Comparison of ENCODE assay signal across 9 cellular contexts in the genomic region with DNA sequence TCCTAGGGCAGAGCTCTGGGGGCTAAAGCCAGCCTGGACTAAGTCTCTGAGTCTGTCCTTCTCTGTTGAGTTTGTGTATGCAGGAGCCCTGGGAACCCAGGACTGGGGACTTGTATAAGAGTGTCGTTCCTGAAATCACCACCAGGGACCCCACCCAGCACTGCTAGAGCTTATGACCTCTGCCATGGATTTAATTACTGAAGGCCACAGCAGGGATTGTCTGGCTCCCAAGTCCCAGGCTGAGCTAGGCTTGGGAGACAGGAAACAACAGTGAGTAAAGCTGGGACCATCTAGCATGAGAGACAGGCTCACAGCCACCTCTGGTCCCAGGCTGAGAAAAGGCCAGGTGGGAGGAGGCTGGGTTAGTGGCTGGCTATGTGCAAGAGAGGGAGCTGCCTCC. TPM values are rescaled to one million over a fixed set of nuclear protein-coding genes. Genes with fewer than 3 reads are reported as not detected.
DNase-seq lines count a peak whose midpoint lies in the region; ATAC-seq and TF ChIP-seq lines count a peak whose summit lies in the region.
"Had no signal": no experiment of that assay in that cellular context is flagged by ENCODE, and none has a peak within 500 bp of the region (broad histone marks: within the 10 kb centered on the region; RNA-seq: fewer than 3 reads in every experiment).

No MANE protein-coding gene starts in this region.

- H3K9me3 ChIP-seq in OCI-LY1 (ENCODE audit: low read length) = no peaks in the 10 kb centered on the region
- H3K9me3 ChIP-seq in cardiac muscle cell (ENCODE audit: low read depth) = no peaks in the 10 kb centered on the region

- no peak overlapping the region for H3K27ac ChIP-seq in OCI-LY1 (ENCODE audit: low read depth, low read length, poor library complexity, severe bottlenecking)
- no peak overlapping the region for H3K27ac ChIP-seq in cardiac muscle cell
- H3K27ac ChIP-seq: SK-N-MC had no signal

- peak; percentile 50; the same call in 1 of the 2 replicates for TF ChIP-seq CTCF in OCI-LY1 (IDR thresholded peaks at IDR 0.05; ENCODE audit: low read length)
- TF ChIP-seq CTCF in cardiac muscle cell (IDR thresholded peaks at IDR 0.05; ENCODE audit: low read depth, low read length) = peak; percentile 56
- TF ChIP-seq CTCF in progenitor cell of endocrine pancreas (IDR thresholded peaks at IDR 0.05; ENCODE audit: unreplicated experiment) = peak; percentile 62

- peaks cover 17% of the 10 kb centered on the region for H3K4me1 Mint-ChIP-seq in progenitor cell of endocrine pancreas (ENCODE audit: low read depth)

- no peaks in the 10 kb centered on the region for H3F3A ChIP-seq in OCI-LY1 (ENCODE audit: insufficient read depth, low read length)

- no peaks in the 10 kb centered on the region for H4K20me1 ChIP-seq in OCI-LY1 (ENCODE audit: insufficient read depth, low read length)

- H3K36me3 ChIP-seq in H7 (replicated peaks; ENCODE audit: control insufficient read depth, insufficient read depth, low read length) = no peaks in the 10 kb centered on the region
- no peaks in the 10 kb centered on the region for H3K36me3 ChIP-seq in OCI-LY1 (ENCODE audit: insufficient read depth, low read length)
- H3K36me3 ChIP-seq in cardiac muscle cell = no peaks in the 10 kb centered on the region

- H3K4me3 ChIP-seq in H7 (ENCODE audit: insufficient read depth, low read depth, low read length) (no peak overlapping the region), OCI-LY1 (ENCODE audit: low read depth, low read length, poor library complexity, severe bottlenecking) (no peak overlapping the region), cardiac muscle cell (no peak overlapping the region)
- H3K4me3 ChIP-seq: SK-N-MC had no signal

- H3K4me1 ChIP-seq in OCI-LY1 (ENCODE audit: insufficient read depth, low read length, severe bottlenecking) = no peaks in the 10 kb centered on the region
- peaks cover 27% of the 10 kb centered on the region for H3K4me1 ChIP-seq in cardiac muscle cell (ENCODE audit: low read depth)

- peaks cover 20% of the 10 kb centered on the region for H3K27me3 Mint-ChIP-seq in progenitor cell of endocrine pancreas

- peak overlapping the region; percentile 47 for H3K27ac Mint-ChIP-seq in progenitor cell of endocrine pancreas

- ATAC-seq in HG02571 (IDR thresholded peaks at IDR 0.05; ENCODE audit: unreplicated experiment) (no peak), HG02970 (IDR thresholded peaks at IDR 0.05; ENCODE audit: low FRiP score, unreplicated experiment) (no peak)

- H3K9ac ChIP-seq in OCI-LY1 (ENCODE audit: low read length) = no peak overlapping the region

- peaks cover 29% of the 10 kb centered on the region for H3K27me3 ChIP-seq in H7 (ENCODE audit: control insufficient read depth, insufficient read depth, low read length)
- no peaks in the 10 kb centered on the region for H3K27me3 ChIP-seq in OCI-LY1 (ENCODE audit: insufficient read depth, low read length)
- H3K27me3 ChIP-seq in cardiac muscle cell = no peaks in the 10 kb centered on the region

- no peaks in the 10 kb centered on the region for H3K79me2 ChIP-seq in OCI-LY1 (ENCODE audit: insufficient read depth, low read length)

- H2AFZ ChIP-seq in OCI-LY1 (ENCODE audit: low read length) = no peak overlapping the region

- H3K36me3 Mint-ChIP-seq in progenitor cell of endocrine pancreas (ENCODE audit: insufficient read depth) = no peaks in the 10 kb centered on the region

- H3K4me2 ChIP-seq in OCI-LY1 (ENCODE audit: low read length) = no peak overlapping the region

- peak overlapping the region; percentile 39 for H3K4me3 Mint-ChIP-seq in progenitor cell of endocrine pancreas (ENCODE audit: low read depth)

- no peaks in the 10 kb centered on the region for H3K9me3 Mint-ChIP-seq in progenitor cell of endocrine pancreas (ENCODE audit: low read depth)

- DNase-seq in COR-L47 (lab: John Stamatoyannopoulos, UW) (peak; percentile 9), H7 (peak; percentile 78), cardiac muscle cell (ENCODE audit: low read depth in 1 of 2, low spot score in 1 of 2) (peak; percentile 64 to 90), progenitor cell of endocrine pancreas (ENCODE audit: low spot score, unreplicated experiment) (no peak)
- DNase-seq in activated gamma-delta T cell treated with anti-CD3 and anti-CD28 coated beads, Interleukin-2, amount 50 U/mL, for 16 hours (ENCODE audit: low read depth) = peak; percentile 16

- no peaks in the 10 kb centered on the region for H3K9me2 ChIP-seq in OCI-LY1 (ENCODE audit: low read depth, low read length)

RNA-seq across cellular contexts. Expression of a gene that starts 1.4 kb away (rescaled TPM):
- 5.0 and 6.5 TPM in 2 replicates for total RNA-seq in H7 (2014; rRNA removed; shearing (Covaris generic))
- 179 and 289 TPM in 2 replicates for total RNA-seq in cardiac muscle cell
- 252 and 541 TPM in 2 replicates for polyA plus RNA-seq in cardiac muscle cell
- total RNA-seq in progenitor cell of endocrine pancreas = 14.7 and 17.9 TPM in 2 replicates

RNA-seq across cellular contexts. Expression of a gene that starts 33.1 kb away (rescaled TPM):
- total RNA-seq in H7 (2014; rRNA removed; shearing (Covaris generic)) = 0.48 TPM in 1 of 2 replicates, not detected in the other
- not detected in 2 replicates for total RNA-seq in cardiac muscle cell
- 0.26 and 0.53 TPM in 2 replicates for polyA plus RNA-seq in cardiac muscle cell
- total RNA-seq in progenitor cell of endocrine pancreas = not detected in 2 replicates
